8 cellular contexts compared by ENCODE assay signal in genomic region chr9:33778700-33779351, GRCh38. TPM values are rescaled to one million over a fixed set of nuclear protein-coding genes. Genes with fewer than 3 reads are reported as not detected.
DNase-seq lines count a peak whose midpoint lies in the region; ATAC-seq, FAIRE-seq and TF ChIP-seq lines count a peak whose summit lies in the region.

No MANE protein-coding gene starts in this region.

- TF ChIP-seq EP300 in esophagus muscularis mucosa (IDR thresholded peaks at IDR 0.05) (no peak), upper lobe of left lung (IDR thresholded peaks at IDR 0.05) (no peak)

- H3K36me3 Mint-ChIP-seq in activated CD8-positive, alpha-beta memory T cell treated with anti-CD3 and anti-CD28 coated beads, Interleukin-2, amount 10 ng/mL, durations not matched to agents 7 days and 5 days: no peaks in the 10 kb centered on the region
- no peaks in the 10 kb centered on the region for H3K36me3 Mint-ChIP-seq in natural killer cell

- no peak for DNase-seq in AG09309 (ENCODE audit: low read depth)
- peak; percentile 17 for DNase-seq in GM18507 (ENCODE audit: extremely low spot score, insufficient read length, low read depth)
- peak; percentile 80 for DNase-seq in NCI-H82 (lab: John Stamatoyannopoulos, UW)
- DNase-seq in activated CD8-positive, alpha-beta memory T cell treated with anti-CD3 and anti-CD28 coated beads, Interleukin-2, amount 10 ng/mL, durations not matched to agents 7 days and 5 days: peak; percentile 68
- DNase-seq in esophagus muscularis mucosa (ENCODE audit: extremely low spot score): no peak
- DNase-seq in natural killer cell: peak; percentile 28
- DNase-seq in upper lobe of left lung: peak in 1 of 2 donors; percentile 31

- TF ChIP-seq CTCF in AG09309 (IDR thresholded peaks at IDR 0.05; ENCODE audit: control insufficient read depth, insufficient read depth, low read depth, low read length, missing control alignments) (peak; percentile 90), esophagus muscularis mucosa (IDR thresholded peaks at IDR 0.05) (peak; percentile 51 to 81 (median 60)), natural killer cell (IDR thresholded peaks at IDR 0.05) (peak; percentile 83), upper lobe of left lung (IDR thresholded peaks at IDR 0.05) (peak; percentile 46 to 73 (median 58))

- peaks cover 12% of the 10 kb centered on the region for H3K4me1 Mint-ChIP-seq in activated CD8-positive, alpha-beta memory T cell treated with anti-CD3 and anti-CD28 coated beads, Interleukin-2, amount 10 ng/mL, durations not matched to agents 7 days and 5 days
- H3K4me1 Mint-ChIP-seq in natural killer cell: peaks cover 5% of the 10 kb centered on the region in 2 donors

- H3K27me3 Mint-ChIP-seq in activated CD8-positive, alpha-beta memory T cell treated with anti-CD3 and anti-CD28 coated beads, Interleukin-2, amount 10 ng/mL, durations not matched to agents 7 days and 5 days: peaks cover 24% of the 10 kb centered on the region
- peaks cover 11 to 13% of the 10 kb centered on the region in 2 donors for H3K27me3 Mint-ChIP-seq in natural killer cell (ENCODE audit: low read depth in 2 of 2)

- ATAC-seq in HG03378 (IDR thresholded peaks at IDR 0.05; ENCODE audit: unreplicated experiment) (peak; percentile 83), natural killer cell (peak; percentile 87 to 98 (median 96)), upper lobe of left lung (ENCODE audit: low FRiP score in 2 of 2) (peak; percentile 71 to 78)
- ATAC-seq in activated CD8-positive, alpha-beta memory T cell treated with anti-CD3 and anti-CD28 coated beads, Interleukin-2, amount 10 ng/mL, durations not matched to agents 7 days and 5 days: peak; percentile 80

- H3K27me3 ChIP-seq in esophagus muscularis mucosa: no peaks in the 10 kb centered on the region
- no peaks in the 10 kb centered on the region for H3K27me3 ChIP-seq in upper lobe of left lung

- H3K27ac ChIP-seq in esophagus muscularis mucosa (replicated peaks in 1 of 4): no peak overlapping the region
- H3K27ac ChIP-seq in upper lobe of left lung: no peak overlapping the region

- H3K27ac Mint-ChIP-seq in activated CD8-positive, alpha-beta memory T cell treated with anti-CD3 and anti-CD28 coated beads, Interleukin-2, amount 10 ng/mL, durations not matched to agents 7 days and 5 days: no peak overlapping the region
- H3K27ac Mint-ChIP-seq in natural killer cell: no peak overlapping the region

- H3K4me3 Mint-ChIP-seq in activated CD8-positive, alpha-beta memory T cell treated with anti-CD3 and anti-CD28 coated beads, Interleukin-2, amount 10 ng/mL, durations not matched to agents 7 days and 5 days: no peak overlapping the region
- no peak overlapping the region for H3K4me3 Mint-ChIP-seq in natural killer cell

- TF ChIP-seq POLR2A in esophagus muscularis mucosa (IDR thresholded peaks at IDR 0.05; ENCODE audit: low read depth): no peak
- TF ChIP-seq POLR2A in upper lobe of left lung (IDR thresholded peaks at IDR 0.05): no peak

- H3K4me1 ChIP-seq in esophagus muscularis mucosa: no peaks in the 10 kb centered on the region
- H3K4me1 ChIP-seq in upper lobe of left lung: peaks cover 0 to 13% (median 2%) of the 10 kb centered on the region in 4 donors

- no peaks in the 10 kb centered on the region for H3K36me3 ChIP-seq in esophagus muscularis mucosa
- no peaks in the 10 kb centered on the region for H3K36me3 ChIP-seq in upper lobe of left lung

- H3K9me3 Mint-ChIP-seq in activated CD8-positive, alpha-beta memory T cell treated with anti-CD3 and anti-CD28 coated beads, Interleukin-2, amount 10 ng/mL, durations not matched to agents 7 days and 5 days (ENCODE audit: low read depth): no peaks in the 10 kb centered on the region
- no peaks in the 10 kb centered on the region for H3K9me3 Mint-ChIP-seq in natural killer cell

- intact Hi-C loops in esophagus muscularis mucosa (cut with DNase I): no loop called here
- intact Hi-C loops in natural killer cell (cut with micrococcal nuclease): loop anchor here (1.0 kb wide), 2 partner anchors 41 to 155 kb away; no protein-coding TSS in a partner anchor

- H3K9me3 ChIP-seq in esophagus muscularis mucosa (peaks cover 0 to 6% (median 0%) of the 10 kb centered on the region in 4 donors), upper lobe of left lung (no peaks in the 10 kb centered on the region)

- CTCF ChIA-PET in activated CD8-positive, alpha-beta memory T cell treated with anti-CD3 and anti-CD28 coated beads, Interleukin-2, amount 10 ng/mL, durations not matched to agents 7 days and 5 days (lab: Charles Lee): interaction anchor here (0.6 to 3.7 kb wide), 19 partner anchors 9 to 377 kb away, joined by 3 to 64 read pairs (median 3); no protein-coding TSS in a partner anchor

- H3K4me3 ChIP-seq in AG09309 (ENCODE audit: control insufficient read depth, low read depth, low read length) (no peak overlapping the region), esophagus muscularis mucosa (no peak overlapping the region), upper lobe of left lung (no peak overlapping the region)

- WGBS in esophagus muscularis mucosa: 15% methylated on average over 6 of the region's 6 CpGs
- WGBS in upper lobe of left lung, 2 donors: 15 to 16% methylated on average over 6 of the region's 6 CpGs

- peak; percentile 86 for FAIRE-seq in GM18507 (lab: Jason Lieb, UNC)

RNA-seq across cellular contexts. Expression of gene PRSS3, which starts 16.5 kb away (rescaled TPM):
- total RNA-seq in activated CD8-positive, alpha-beta memory T cell treated with anti-CD3 and anti-CD28 coated beads, Interleukin-2, amount 10 ng/mL, durations not matched to agents 7 days and 5 days: not detected
- 1 to 10 TPM in 1 of 4 donors, under 1 TPM in 1, not detected in 2; 0.99 to 1.4 TPM for total RNA-seq in esophagus muscularis mucosa
- 1 to 10 TPM in 1 of 3 donors, not detected in 2; 3.4 TPM for total RNA-seq in natural killer cell
- 1 to 10 TPM in 1 of 6 donors, under 1 TPM in 1, not detected in 4; 0.69 to 2.1 TPM for total RNA-seq in upper lobe of left lung

RNA-seq across cellular contexts. Expression of gene UBE2R2, which starts 38.1 kb away (rescaled TPM):
- total RNA-seq in activated CD8-positive, alpha-beta memory T cell treated with anti-CD3 and anti-CD28 coated beads, Interleukin-2, amount 10 ng/mL, durations not matched to agents 7 days and 5 days: 10 to 100 TPM; 30.8 to 31.0 TPM
- 10 to 100 TPM; 27.8 to 45.1 (median 34.4) TPM for total RNA-seq in esophagus muscularis mucosa
- total RNA-seq in natural killer cell: 10 to 100 TPM; 31.2 to 36.0 (median 31.9) TPM
- total RNA-seq in upper lobe of left lung: 10 to 100 TPM; 24.6 to 33.6 (median 28.8) TPM

Comparison
In these comparisons a context has a peak if more than half of its experiments do, and no peak if none do; other contexts are left out.
1. DNase-seq: peak in GM18507 (single experiment), NCI-H82 (single experiment), activated CD8-positive, alpha-beta memory T cell treated with anti-CD3 and anti-CD28 coated beads, Interleukin-2, amount 10 ng/mL, durations not matched to agents 7 days and 5 days (single experiment) and natural killer cell (single experiment); none in AG09309 (single experiment) and esophagus muscularis mucosa (single experiment).
2. Peak in every context shown above with its lines, with median percentiles within 50 percentile points of each other: CTCF ChIP-seq and ATAC-seq.